Comparison of ENCODE assay signal across 10 cellular contexts in genomic region chr11:36409152-36409713, GRCh38.
A peak's percentile ranks its signal among the peaks of the same experiment; 100 is the strongest.
DNase-seq lines count a peak whose midpoint lies in the region; ATAC-seq and TF ChIP-seq lines count a peak whose summit lies in the region.
"Had no signal": no experiment of that assay in that cellular context is flagged by ENCODE, and none has a peak within 500 bp of the region (broad histone marks: within the 10 kb centered on the region; RNA-seq: fewer than 3 reads in every experiment).

No MANE protein-coding gene starts in this region.

- POLR2A ChIA-PET in activated CD8-positive, alpha-beta T cell treated with anti-CD3 and anti-CD28 coated beads, Interleukin-2, amount 10 ng/mL, durations not matched to agents 7 days and 5 days (lab: Charles Lee) = no interaction called here

- TF ChIP-seq CTCF in left ventricle myocardium inferior (IDR thresholded peaks at IDR 0.05; ENCODE audit: borderline replicate concordance) = no peak
- no peak for TF ChIP-seq CTCF in fibroblast of the aortic adventitia (IDR thresholded peaks at IDR 0.05; ENCODE audit: insufficient read depth, low read length)
- no peak for TF ChIP-seq CTCF in GM13976 (IDR thresholded peaks at IDR 0.05; ENCODE audit: borderline replicate concordance, control extremely low read depth, extremely low read depth, insufficient read depth, missing control alignments)

- H3K27ac Mint-ChIP-seq in activated CD8-positive, alpha-beta T cell treated with anti-CD3 and anti-CD28 coated beads, Interleukin-2, amount 10 ng/mL, durations not matched to agents 7 days and 5 days = peak overlapping the region; percentile 71

- CTCF ChIA-PET in activated CD8-positive, alpha-beta T cell treated with anti-CD3 and anti-CD28 coated beads, Interleukin-2, amount 10 ng/mL, durations not matched to agents 7 days and 5 days (lab: Charles Lee) = interaction anchor here (1.1 to 2.0 kb wide), 4 partner anchors 11 to 83 kb away, joined by 3 to 5 read pairs (median 4); no protein-coding TSS in a partner anchor

- H3K27ac ChIP-seq in left ventricle myocardium inferior (replicated peaks) = peak overlapping the region; percentile 48
- H3K27ac ChIP-seq in subcutaneous abdominal adipose tissue (ENCODE audit: low read depth, low read length) = peak overlapping the region; percentile 30
- H3K27ac ChIP-seq: SJCRH30 had no signal

- H3K27me3 ChIP-seq in left ventricle myocardium inferior (ENCODE audit: low read depth) = no peaks in the 10 kb centered on the region
- no peaks in the 10 kb centered on the region for H3K27me3 ChIP-seq in subcutaneous abdominal adipose tissue (ENCODE audit: control insufficient read depth in 5 of 5, insufficient read depth in 4 of 5, low read length in 5 of 5)
- H3K27me3 ChIP-seq: SJCRH30 had no signal

- ATAC-seq in Right ventricle myocardium superior (ENCODE audit: poor library complexity) (no peak), GM21825 (IDR thresholded peaks at IDR 0.05; ENCODE audit: unreplicated experiment) (no peak)
- peak; percentile 69 for ATAC-seq in activated CD8-positive, alpha-beta T cell treated with anti-CD3 and anti-CD28 coated beads, Interleukin-2, amount 10 ng/mL, durations not matched to agents 7 days and 5 days

- in situ Hi-C loops in GM13976 (cut with MboI; ENCODE audit: low sequenced_read_pairs, unreplicated experiment) = no loop called here

- H3K9me3 ChIP-seq in left ventricle myocardium inferior (replicated peaks) = no peaks in the 10 kb centered on the region
- no peaks in the 10 kb centered on the region for H3K9me3 ChIP-seq in subcutaneous abdominal adipose tissue (ENCODE audit: control insufficient read depth in 5 of 5, low read length in 5 of 5)
- H3K9me3 ChIP-seq: SJCRH30 had no signal

- peak overlapping the region; percentile 19 for H3K4me3 Mint-ChIP-seq in activated CD8-positive, alpha-beta T cell treated with anti-CD3 and anti-CD28 coated beads, Interleukin-2, amount 10 ng/mL, durations not matched to agents 7 days and 5 days

- no peak overlapping the region for H3K4me3 ChIP-seq in left ventricle myocardium inferior
- no peak overlapping the region for H3K4me3 ChIP-seq in fibroblast of the aortic adventitia (ENCODE audit: low read depth, low read length)
- peak overlapping the region in 1 of 5 donors; percentile 5 for H3K4me3 ChIP-seq in subcutaneous abdominal adipose tissue (ENCODE audit: low read depth in 1 of 5, low read length in 5 of 5)
- H3K4me3 ChIP-seq: SJCRH30 had no signal

- H3K27me3 Mint-ChIP-seq in activated CD8-positive, alpha-beta T cell treated with anti-CD3 and anti-CD28 coated beads, Interleukin-2, amount 10 ng/mL, durations not matched to agents 7 days and 5 days (ENCODE audit: low read depth) = no peaks in the 10 kb centered on the region

- no peaks in the 10 kb centered on the region for H3K9me3 Mint-ChIP-seq in activated CD8-positive, alpha-beta T cell treated with anti-CD3 and anti-CD28 coated beads, Interleukin-2, amount 10 ng/mL, durations not matched to agents 7 days and 5 days (ENCODE audit: insufficient read depth)

- H3K36me3 ChIP-seq in left ventricle myocardium inferior (no peaks in the 10 kb centered on the region), subcutaneous abdominal adipose tissue (ENCODE audit: control insufficient read depth in 5 of 5, insufficient read depth in 5 of 5, low read length in 5 of 5) (peaks cover 0 to 26% (median 24%) of the 10 kb centered on the region in 5 donors)

- DNase-seq in left ventricle myocardium inferior (no peak), Right ventricle myocardium superior (no peak), fibroblast of the aortic adventitia (ENCODE audit: low read depth) (peak; percentile 33), GM13976 (ENCODE audit: low spot score) (no peak), foreskin melanocyte (no peak)
- peak; percentile 46 for DNase-seq in activated CD8-positive, alpha-beta T cell treated with anti-CD3 and anti-CD28 coated beads, Interleukin-2, amount 10 ng/mL, durations not matched to agents 7 days and 5 days
- DNase-seq: NCI-H1417, SJCRH30 had no signal

- H3K4me1 Mint-ChIP-seq in activated CD8-positive, alpha-beta T cell treated with anti-CD3 and anti-CD28 coated beads, Interleukin-2, amount 10 ng/mL, durations not matched to agents 7 days and 5 days (ENCODE audit: low read depth) = peaks cover 55% of the 10 kb centered on the region

- no peak overlapping the region for H3K9ac ChIP-seq in subcutaneous abdominal adipose tissue (ENCODE audit: low read length in 5 of 5)

- peaks cover 10% of the 10 kb centered on the region for H3K36me3 Mint-ChIP-seq in activated CD8-positive, alpha-beta T cell treated with anti-CD3 and anti-CD28 coated beads, Interleukin-2, amount 10 ng/mL, durations not matched to agents 7 days and 5 days (ENCODE audit: low read depth)

- intact Hi-C loops in left ventricle myocardium inferior (cut with micrococcal nuclease) (no loop called here), Right ventricle myocardium superior (cut with DNase I) (no loop called here)

- H3K4me1 ChIP-seq in left ventricle myocardium inferior = peaks cover 35% of the 10 kb centered on the region
- H3K4me1 ChIP-seq in subcutaneous abdominal adipose tissue (ENCODE audit: control insufficient read depth in 5 of 5, insufficient read depth in 5 of 5, low read length in 5 of 5) = peaks cover 3 to 45% (median 34%) of the 10 kb centered on the region in 5 donors
- H3K4me1 ChIP-seq: SJCRH30 had no signal

Comparison
In these comparisons a context has a peak if more than half of its experiments do, and no peak if none do; other contexts are left out.
1. DNase-seq: peak in activated CD8-positive, alpha-beta T cell treated with anti-CD3 and anti-CD28 coated beads, Interleukin-2, amount 10 ng/mL, durations not matched to agents 7 days and 5 days (single experiment) and fibroblast of the aortic adventitia (single experiment); none in left ventricle myocardium inferior (single experiment), Right ventricle myocardium superior (single experiment), GM13976 (single experiment) and foreskin melanocyte (single experiment).